ENCODE assay signal across 8 cellular contexts in genomic region chr12:98592825-98593322, GRCh38. TPM values are rescaled to one million over a fixed set of nuclear protein-coding genes. Genes with fewer than 3 reads are reported as not detected.
A peak's percentile ranks its signal among the peaks of the same experiment; 100 is the strongest.
DNase-seq lines count a peak whose midpoint lies in the region; ATAC-seq, FAIRE-seq and TF ChIP-seq lines count a peak whose summit lies in the region.

No MANE protein-coding gene starts in this region.

- H3K36me3 ChIP-seq in Loucy (ENCODE audit: insufficient read depth, low read length) = peaks cover 24% of the 10 kb centered on the region
- peaks cover 0 to 8% of the 10 kb centered on the region in 2 experiments for H3K36me3 ChIP-seq in GM12878 (ENCODE audit: control insufficient read depth in 2 of 2, insufficient read depth in 2 of 2, low read length in 1 of 2)

- H3K27me3 ChIP-seq in Loucy (ENCODE audit: insufficient read depth, low read length, poor library complexity, severe bottlenecking) (peaks cover 6% of the 10 kb centered on the region), GM12878 (replicated peaks in 1 of 2; ENCODE audit: control insufficient read depth in 2 of 2, insufficient read depth in 2 of 2, low read length in 1 of 2) (no peaks in the 10 kb centered on the region), mononuclear cell (ENCODE audit: insufficient read depth, low read length) (no peaks in the 10 kb centered on the region)

- TF ChIP-seq CTCF in Loucy (conservative IDR thresholded peaks at IDR 0.05; ENCODE audit: low read length) = no peak
- no peak for TF ChIP-seq CTCF in GM12878 (IDR thresholded peaks at IDR 0.05 in 2 of 3, conservative IDR thresholded peaks at IDR 0.05 in 1 of 3; ENCODE audit: control insufficient read depth in 2 of 3, extremely low read depth in 1 of 3, insufficient read depth in 1 of 3, low read depth in 3 of 3, low read length in 3 of 3)

- H3K79me2 ChIP-seq in Loucy (ENCODE audit: insufficient read depth, low read length) = peaks cover 50% of the 10 kb centered on the region
- peaks cover 44% of the 10 kb centered on the region for H3K79me2 ChIP-seq in GM12878 (ENCODE audit: control insufficient read depth, insufficient read depth, low read length)

- no peaks in the 10 kb centered on the region for H3K9me2 ChIP-seq in Loucy (replicated peaks; ENCODE audit: low read depth, low read length)

- BruUV-seq in GM12878 (replicated peaks; lab: Mats Ljungman, UMichigan) = TSS peak; percentile 98

- TF ChIP-seq POLR2A in GM12878 (IDR thresholded peaks at IDR 0.05; ENCODE audit: low read depth, low read length) = no peak

- FAIRE-seq in GM12878 (lab: Jason Lieb, UNC) (no peak), urothelium cell line (lab: Jason Lieb, UNC) (no peak)

- H3K4me1 ChIP-seq in Loucy (ENCODE audit: insufficient read depth, low read length, poor library complexity, severe bottlenecking) = peaks cover 18% of the 10 kb centered on the region
- H3K4me1 ChIP-seq in GM12878 (ENCODE audit: control insufficient read depth, insufficient read depth, low read length) = no peaks in the 10 kb centered on the region
- peaks cover 30% of the 10 kb centered on the region for H3K4me1 ChIP-seq in mononuclear cell (ENCODE audit: insufficient read depth, low read length)

- peak overlapping the region; percentile 97 for H2AFZ ChIP-seq in Loucy (ENCODE audit: low read length)
- peak overlapping the region; percentile 60 for H2AFZ ChIP-seq in GM12878 (ENCODE audit: control insufficient read depth, low read depth, low read length)

- no peaks in the 10 kb centered on the region for H3F3A ChIP-seq in Loucy (ENCODE audit: low read depth)

- ATAC-seq in GM19035 (IDR thresholded peaks at IDR 0.05; ENCODE audit: unreplicated experiment) (peak; percentile 0), GM12878 (no peak), HG02938 (IDR thresholded peaks at IDR 0.05; ENCODE audit: unreplicated experiment) (no peak), GM18858 (IDR thresholded peaks at IDR 0.05; ENCODE audit: unreplicated experiment) (no peak)

- DNase-seq in GM12878 (ENCODE audit: low read depth, low spot score) (no peak), A172 (ENCODE audit: low spot score) (no peak), urothelium cell line (ENCODE audit: low spot score) (no peak)

- intact Hi-C loops in GM12878 (cut with micrococcal nuclease; ENCODE audit: unreplicated experiment) = loop anchor here (1.0 to 5.0 kb wide), 3 partner anchors 51 to 90 kb away; partner anchors contain the start of genes IKBIP and TMPO

- peak overlapping the region; percentile 99 for H3K9ac ChIP-seq in Loucy (ENCODE audit: low read depth, low read length, poor library complexity, severe bottlenecking)
- peak overlapping the region; percentile 41; the same call in 1 of the 2 replicates for H3K9ac ChIP-seq in GM12878 (ENCODE audit: control insufficient read depth, insufficient read depth, low read length)

- H4K20me1 ChIP-seq in Loucy (ENCODE audit: insufficient read depth, low read length, poor library complexity, severe bottlenecking) (peaks cover 43% of the 10 kb centered on the region), GM12878 (ENCODE audit: control insufficient read depth, insufficient read depth) (no peaks in the 10 kb centered on the region; the same call in 1 of the 2 replicates)

- RAD21 ChIA-PET in GM12878 (lab: Charles Lee; ENCODE audit: unreplicated experiment) = interaction anchor here (0.7 to 5.1 kb wide), 9 partner anchors 18 to 250 kb away, joined by 3 to 27 read pairs (median 5); partner anchors contain the start of genes APAF1 and IKBIP

- H3K9me3 ChIP-seq in Loucy (ENCODE audit: insufficient read depth, low read depth, low read length) = no peaks in the 10 kb centered on the region
- H3K9me3 ChIP-seq in GM12878 (replicated peaks; ENCODE audit: control insufficient read depth, insufficient read depth, low read length) = no peaks in the 10 kb centered on the region
- H3K9me3 ChIP-seq in mononuclear cell (ENCODE audit: low read depth, low read length) = no peaks in the 10 kb centered on the region

- 33% methylated on average over 9 of the region's 9 CpGs for WGBS in GM12878 (ENCODE audit: insufficient coverage, insufficient replicate concordance, low lambda C conversion rate, missing lambda C conversion rate)

- SMC1A ChIA-PET in GM12878 (lab: Charles Lee; ENCODE audit: uncharacterized antibody, unreplicated experiment) = interaction anchor here (0.6 to 7.0 kb wide), 10 partner anchors 27 to 167 kb away, joined by 3 to 54 read pairs (median 7); partner anchors contain the start of gene IKBIP

- CTCF ChIA-PET in GM12878 (lab: Yijun Ruan, JAX) = interaction anchor here (1.0 to 5.3 kb wide), 11 partner anchors 9 to 406 kb away, joined by 4 to 48 read pairs (median 5); no protein-coding TSS in a partner anchor

- H3K4me3 ChIP-seq in Loucy (ENCODE audit: low read length, poor library complexity, severe bottlenecking) = peak overlapping the region; percentile 85
- peak overlapping the region; percentile 70 for H3K4me3 ChIP-seq in GM12878
- peak overlapping the region; percentile 93 for H3K4me3 ChIP-seq in mononuclear cell (ENCODE audit: low read length)

- TF ChIP-seq RAD21 in GM12878 (IDR thresholded peaks at IDR 0.05; ENCODE audit: insufficient read depth, low read depth, low read length) = no peak

- H3K27ac ChIP-seq in GM12878 (ENCODE audit: control insufficient read depth, insufficient read depth) = peak overlapping the region; percentile 46

- H3K4me2 ChIP-seq in Loucy (ENCODE audit: low read depth, low read length, poor library complexity, severe bottlenecking) (peak overlapping the region; percentile 95), GM12878 (ENCODE audit: control insufficient read depth, insufficient read depth) (peak overlapping the region; percentile 5)

- POLR2A ChIA-PET in GM12878 (lab: Charles Lee) = interaction anchor here (0.6 to 5.1 kb wide), 16 partner anchors 10 to 1710 kb away, joined by 3 to 49 read pairs (median 4); partner anchors contain the start of gene IKBIP

- in situ Hi-C loops in GM12878 (cut with MboI) = no loop called here

- TF ChIP-seq EP300 in GM12878 (IDR thresholded peaks at IDR 0.05; ENCODE audit: borderline replicate concordance in 1 of 2, control insufficient read depth in 1 of 2, low read depth in 2 of 2, low read length in 2 of 2) = no peak

RNA-seq across cellular contexts. Expression of gene SLC25A3, which starts 0.6 kb away (rescaled TPM):
- total RNA-seq in GM12878 (2013; cell fraction: nucleolus; rRNA removed) = 322 and 354 TPM in 2 replicates
- total RNA-seq in GM12878 (2014; rRNA removed) = 632 and 709 TPM in 2 replicates
- 533 and 555 TPM in 2 replicates for total RNA-seq in GM12878 (2014; rRNA removed; fragmentation: Illumina TruSeq; extraction: Trizol)
- 700 and 732 TPM in 2 replicates for total RNA-seq in GM12878 (2021)
- polyA plus RNA-seq in GM12878 (2011; ENCODE audit: low read depth) = 525 TPM
- polyA plus RNA-seq in GM12878 (2011; rRNA removed) = 447 and 458 TPM in 2 replicates
- polyA plus RNA-seq in GM12878 (2011; cell fraction: cytosol; rRNA removed) = 627 and 839 TPM in 2 replicates
- polyA plus RNA-seq in GM12878 (2011; cell fraction: nucleus; rRNA removed) = 512 and 611 TPM in 2 replicates
- polyA plus RNA-seq in GM12878 (2012) = 557 and 642 TPM in 2 replicates
- 580 and 680 TPM in 2 replicates for polyA plus RNA-seq in GM12878 (2014; fragmentation: Illumina TruSeq; extraction: Trizol)
- 100 to 1,000 TPM; 314 to 677 TPM for polyA plus RNA-seq in GM12878 (2014; fragmentation: Nextera tagmentation; extraction: Ambion mirVana)
- polyA plus RNA-seq in GM12878 (2014; rRNA removed) = 570 and 636 TPM in 2 replicates
- 100 to 1,000 TPM; 598 to 663 TPM for polyA plus RNA-seq in GM12878 (2016; fragmentation: Nextera tagmentation; extraction: Ambion mirVana)
- polyA minus RNA-seq in GM12878 (2011; rRNA and poly(A)+ RNA removed) = 503 and 520 TPM in 2 replicates
- polyA minus RNA-seq in GM12878 (2011; cell fraction: cytosol; rRNA and poly(A)+ RNA removed) = 263 and 277 TPM in 2 replicates
- 173 and 277 TPM in 2 replicates for polyA minus RNA-seq in GM12878 (2011; cell fraction: nucleus; rRNA and poly(A)+ RNA removed)
- 409 TPM for total RNA-seq in mononuclear cell
- 792 and 794 TPM in 2 replicates for total RNA-seq in A172 (2014; rRNA removed; shearing (Covaris generic))

RNA-seq across cellular contexts. Expression of gene IKBIP, which starts 51.7 kb away (rescaled TPM):
- total RNA-seq in GM12878 (2013; cell fraction: nucleolus; rRNA removed) = 26.0 and 31.8 TPM in 2 replicates
- total RNA-seq in GM12878 (2014; rRNA removed) (18.2 and 20.9 TPM in 2 replicates), GM12878 (2014; rRNA removed; fragmentation: Illumina TruSeq; extraction: Trizol) (25.5 and 27.3 TPM in 2 replicates), GM12878 (2021) (17.3 and 19.0 TPM in 2 replicates), mononuclear cell (3.4 TPM)
- polyA plus RNA-seq in GM12878 (2011; ENCODE audit: low read depth) = 13.7 TPM
- polyA plus RNA-seq in GM12878 (2011; rRNA removed) (20.9 and 36.8 TPM in 2 replicates), GM12878 (2014; fragmentation: Illumina TruSeq; extraction: Trizol) (17.8 and 21.6 TPM in 2 replicates), GM12878 (2014; fragmentation: Nextera tagmentation; extraction: Ambion mirVana) (10 to 100 TPM in 1 of 2 experiments, 1 to 10 TPM in 1; 5.4 to 12.2 TPM), GM12878 (2014; rRNA removed) (15.1 and 18.7 TPM in 2 replicates), GM12878 (2016; fragmentation: Nextera tagmentation; extraction: Ambion mirVana) (10 to 100 TPM; 33.8 to 34.5 TPM)
- 7.1 and 7.5 TPM in 2 replicates for polyA plus RNA-seq in GM12878 (2011; cell fraction: cytosol; rRNA removed)
- polyA plus RNA-seq in GM12878 (2011; cell fraction: nucleus; rRNA removed) = 6.6 and 7.4 TPM in 2 replicates
- polyA plus RNA-seq in GM12878 (2012) = 21.5 and 35.3 TPM in 2 replicates
- 2.8 and 5.9 TPM in 2 replicates for polyA minus RNA-seq in GM12878 (2011; rRNA and poly(A)+ RNA removed)
- 5.1 and 5.5 TPM in 2 replicates for polyA minus RNA-seq in GM12878 (2011; cell fraction: cytosol; rRNA and poly(A)+ RNA removed)
- polyA minus RNA-seq in GM12878 (2011; cell fraction: nucleus; rRNA and poly(A)+ RNA removed) = 3.1 and 4.7 TPM in 2 replicates
- total RNA-seq in A172 (2014; rRNA removed; shearing (Covaris generic)) = 86.7 and 120 TPM in 2 replicates

RNA-seq across cellular contexts. Expression of gene APAF1, which starts 52.2 kb away (rescaled TPM):
- 60.6 and 72.2 TPM in 2 replicates for total RNA-seq in GM12878 (2013; cell fraction: nucleolus; rRNA removed)
- total RNA-seq in GM12878 (2014; rRNA removed) (19.0 and 20.6 TPM in 2 replicates), GM12878 (2014; rRNA removed; fragmentation: Illumina TruSeq; extraction: Trizol) (19.1 and 20.2 TPM in 2 replicates), GM12878 (2021) (13.5 and 18.0 TPM in 2 replicates), mononuclear cell (16.2 TPM)
- 4.6 TPM for polyA plus RNA-seq in GM12878 (2011; ENCODE audit: low read depth)
- polyA plus RNA-seq in GM12878 (2011; rRNA removed) (17.3 and 32.0 TPM in 2 replicates), GM12878 (2014; fragmentation: Illumina TruSeq; extraction: Trizol) (16.3 and 26.8 TPM in 2 replicates), GM12878 (2014; fragmentation: Nextera tagmentation; extraction: Ambion mirVana) (1 to 10 TPM; 4.2 to 5.0 TPM), GM12878 (2014; rRNA removed) (10.2 and 10.6 TPM in 2 replicates), GM12878 (2016; fragmentation: Nextera tagmentation; extraction: Ambion mirVana) (10 to 100 TPM in 1 of 2 experiments, 1 to 10 TPM in 1; 9.0 to 12.0 TPM)
- 9.2 and 10.1 TPM in 2 replicates for polyA plus RNA-seq in GM12878 (2011; cell fraction: cytosol; rRNA removed)
- polyA plus RNA-seq in GM12878 (2011; cell fraction: nucleus; rRNA removed) = 11.3 and 12.8 TPM in 2 replicates
- polyA plus RNA-seq in GM12878 (2012) = 8.4 and 12.2 TPM in 2 replicates
- polyA minus RNA-seq in GM12878 (2011; rRNA and poly(A)+ RNA removed) = 22.7 and 27.2 TPM in 2 replicates
- polyA minus RNA-seq in GM12878 (2011; cell fraction: cytosol; rRNA and poly(A)+ RNA removed) = 10.9 and 14.4 TPM in 2 replicates
- 13.2 and 25.1 TPM in 2 replicates for polyA minus RNA-seq in GM12878 (2011; cell fraction: nucleus; rRNA and poly(A)+ RNA removed)
- total RNA-seq in A172 (2014; rRNA removed; shearing (Covaris generic)) = 16.3 and 18.2 TPM in 2 replicates
